In genomic region chr1:9174243-9174642, GRCh38 we compare ENCODE assay signal across 33 cellular contexts. TPM values are rescaled to one million over a fixed set of nuclear protein-coding genes. Genes with fewer than 3 reads are reported as not detected.
DNase-seq lines count a peak whose midpoint lies in the region; ATAC-seq, FAIRE-seq and TF ChIP-seq lines count a peak whose summit lies in the region.
"Had no signal": no experiment of that assay in that cellular context is flagged by ENCODE, and none has a peak within 500 bp of the region (broad histone marks: within the 10 kb centered on the region; RNA-seq: fewer than 3 reads in every experiment).

No MANE protein-coding gene starts in this region.

- no peak overlapping the region for H3K4me3 ChIP-seq in right lobe of liver
- no peak overlapping the region for H3K4me3 ChIP-seq in HepG2 (replicated peaks in 1 of 3; ENCODE audit: insufficient read depth in 1 of 3, low read depth in 2 of 3, low read length in 3 of 3)
- no peak overlapping the region for H3K4me3 ChIP-seq in endothelial cell of umbilical vein (replicated peaks in 1 of 3; ENCODE audit: insufficient read depth in 1 of 3, low read depth in 1 of 3, low read length in 3 of 3)
- no peak overlapping the region for H3K4me3 ChIP-seq in osteoblast (ENCODE audit: insufficient read depth, low read length)
- H3K4me3 ChIP-seq in tibial nerve, result no peak overlapping the region
- no peak overlapping the region for H3K4me3 ChIP-seq in PC-3 (ENCODE audit: low read length)
- H3K4me3 ChIP-seq: A549, ascending aorta, cardiac muscle cell, colonic mucosa, prostate gland had no signal

- H3K36me3 ChIP-seq in right lobe of liver, result no peaks in the 10 kb centered on the region
- H3K36me3 ChIP-seq in HepG2 (replicated peaks in 1 of 2; ENCODE audit: control insufficient read depth in 1 of 2, insufficient read depth in 2 of 2, low read length in 2 of 2), result peaks cover 24 to 45% of the 10 kb centered on the region in 2 experiments
- H3K36me3 ChIP-seq in endothelial cell of umbilical vein (ENCODE audit: control insufficient read depth in 2 of 2, extremely low read depth in 1 of 2, insufficient read depth in 2 of 2, low read length in 2 of 2), result peaks cover 3 to 20% of the 10 kb centered on the region in 2 experiments
- peaks cover 65% of the 10 kb centered on the region for H3K36me3 ChIP-seq in osteoblast (ENCODE audit: insufficient read depth, low read length)
- H3K36me3 ChIP-seq in tibial nerve, result peaks cover 0 to 9% (median 0%) of the 10 kb centered on the region in 3 donors
- no peaks in the 10 kb centered on the region; the same call in 1 of the 2 replicates for H3K36me3 ChIP-seq in PC-3 (ENCODE audit: low read depth, low read length)
- H3K36me3 ChIP-seq: cardiac muscle cell, colonic mucosa, neutrophil, prostate gland had no signal

- dilution Hi-C loops in endothelial cell of umbilical vein (cut with MboI; ENCODE audit: extremely low pct_ligation_motif_present, low sequenced_read_pairs), result no loop called here

- TF ChIP-seq RAD21 in HepG2 (CRISPR knock-in tag; IDR thresholded peaks at IDR 0.05), result no peak

- no TSS peak for BruUV-seq in HepG2 (replicated peaks; lab: Mats Ljungman, UMichigan)
- BruUV-seq in endothelial cell of umbilical vein (replicated peaks; lab: Mats Ljungman, UMichigan), result no TSS peak
- BruUV-seq in PC-3 (replicated peaks; lab: Mats Ljungman, UMichigan), result no TSS peak

- no peak for DNase-seq in right lobe of liver
- DNase-seq in HepG2 (ENCODE audit: low spot score), result no peak
- DNase-seq in endothelial cell of umbilical vein (ENCODE audit: low read depth, low spot score), result no peak
- no peak for DNase-seq in osteoblast (ENCODE audit: insufficient read length, low spot score, missing footprints)
- no peak for DNase-seq in tibial nerve (ENCODE audit: low spot score in 2 of 2)
- DNase-seq in T-helper 9 cell, result no peak
- DNase-seq in NCI-H1048 (lab: John Stamatoyannopoulos, UW), result no peak
- no peak for DNase-seq in PC-3
- DNase-seq: activated CD4-positive, alpha-beta T cell treated with anti-CD3 and anti-CD28 coated beads, Interleukin-2, amount 50 U/mL, for 1 hour; activated CD4-positive, CD25-positive, alpha-beta regulatory T cell; activated effector memory CD4-positive, alpha-beta T cell treated with anti-CD3 and anti-CD28 coated beads, Interleukin-2, amount 50 U/mL, for 16 hours; activated naive CD8-positive, alpha-beta T cell treated with anti-CD3 and anti-CD28 coated beads, Interleukin-2, amount 10 ng/mL, durations not matched to agents 7 days and 5 days; activated T-cell treated with anti-CD3 and anti-CD28 coated beads, Interleukin-2, amount 50 U/mL, for 1 hour; AML-193; CD8-positive, alpha-beta memory T cell; colonic mucosa; effector CD8-positive, alpha-beta T cell; glutamatergic neuron; NCI-H1417; NCI-H2029 treated with DMSO at 0.1 percent for 48 hours; NCI-H226; NCI-H69; stimulated activated CD4-positive, alpha-beta T cell treated with anti-CD3 and anti-CD28 coated beads, Interleukin-12 subunit alpha, Interleukin-12 subunit beta, amount 100 ng/mL, for 4 hours; stimulated activated CD4-positive, alpha-beta T cell treated with anti-CD3 and anti-CD28 coated beads, Interleukin-2, amount 100 ng/mL, for 48 hours had no signal

- no peak for FAIRE-seq in HepG2 (lab: Jason Lieb, UNC)
- peak; percentile 47 for FAIRE-seq in endothelial cell of umbilical vein (lab: Jason Lieb, UNC)
- FAIRE-seq: A549, GM18507, TTC549 had no signal

- POLR2A ChIA-PET in HepG2 (lab: Yijun Ruan, JAX) (no interaction called here), endothelial cell of umbilical vein (lab: Charles Lee) (no interaction called here), PC-3 (lab: Charles Lee; ENCODE audit: unreplicated experiment) (no interaction called here)

- CTCF ChIA-PET in HepG2 (lab: Yijun Ruan, JAX; ENCODE audit: low intra/inter-chr PET ratio, low total read pairs), result no interaction called here
- CTCF ChIA-PET in endothelial cell of umbilical vein (lab: Charles Lee), result no interaction called here
- CTCF ChIA-PET in PC-3 (lab: Charles Lee), result no interaction called here

- H3K9me1 ChIP-seq in endothelial cell of umbilical vein (replicated peaks; ENCODE audit: control insufficient read depth, extremely low read depth, insufficient read depth, low read length), result no peaks in the 10 kb centered on the region

- H3K79me2 ChIP-seq in HepG2 (ENCODE audit: insufficient read depth, low read length) (peaks cover 96% of the 10 kb centered on the region), endothelial cell of umbilical vein (ENCODE audit: control insufficient read depth, insufficient read depth, low read length) (peaks cover 97% of the 10 kb centered on the region), osteoblast (ENCODE audit: insufficient read depth, low read length) (peaks cover 99% of the 10 kb centered on the region), PC-3 (ENCODE audit: low read length) (0 out of 2 replicates have a peak, but pooled peaks cover under 1% of the 10 kb centered on the region)

- H3K9me2 ChIP-seq in PC-3 (replicated peaks; ENCODE audit: low read length), result no peaks in the 10 kb centered on the region

- TF ChIP-seq CTCF in right lobe of liver (IDR thresholded peaks at IDR 0.05), result no peak
- no peak for TF ChIP-seq CTCF in HepG2 (CRISPR knock-in tag; IDR thresholded peaks at IDR 0.05)
- no peak for TF ChIP-seq CTCF in endothelial cell of umbilical vein (IDR thresholded peaks at IDR 0.05; ENCODE audit: extremely low read depth in 1 of 2, insufficient read depth in 1 of 2, low read depth in 1 of 2, low read length in 2 of 2)
- TF ChIP-seq CTCF in osteoblast (IDR thresholded peaks at IDR 0.05; ENCODE audit: extremely low read depth, low read depth, low read length), result no peak
- no peak for TF ChIP-seq CTCF in tibial nerve (IDR thresholded peaks at IDR 0.05)
- TF ChIP-seq CTCF in PC-3 (conservative IDR thresholded peaks at IDR 0.05; ENCODE audit: low read depth, low read length), result no peak

- no peaks in the 10 kb centered on the region for H3K27me3 ChIP-seq in right lobe of liver
- H3K27me3 ChIP-seq in HepG2 (ENCODE audit: control insufficient read depth in 1 of 2, insufficient read depth in 2 of 2, low read length in 2 of 2), result no peaks in the 10 kb centered on the region
- H3K27me3 ChIP-seq in endothelial cell of umbilical vein (ENCODE audit: control insufficient read depth in 2 of 2, insufficient read depth in 2 of 2, low read length in 2 of 2), result no peaks in the 10 kb centered on the region
- no peaks in the 10 kb centered on the region for H3K27me3 ChIP-seq in osteoblast (ENCODE audit: insufficient read depth, low read length)
- H3K27me3 ChIP-seq in tibial nerve, result no peaks in the 10 kb centered on the region
- no peaks in the 10 kb centered on the region for H3K27me3 ChIP-seq in PC-3 (ENCODE audit: low read length)
- H3K27me3 ChIP-seq: ascending aorta, cardiac muscle cell, colonic mucosa, neutrophil had no signal

- 54% methylated on average over 4 of the region's 4 CpGs for WGBS in right lobe of liver (ENCODE audit: insufficient coverage, low coverage, low lambda C conversion rate, missing lambda C conversion rate)
- 89% methylated on average over 4 of the region's 4 CpGs for WGBS in HepG2 (ENCODE audit: low lambda C conversion rate)
- 64 to 67% methylated on average over 4 of the region's 4 CpGs for WGBS in tibial nerve, 2 donors

- no peaks in the 10 kb centered on the region for H3K4me1 ChIP-seq in right lobe of liver
- H3K4me1 ChIP-seq in HepG2 (ENCODE audit: insufficient read depth, low read length), result peaks cover 77% of the 10 kb centered on the region
- H3K4me1 ChIP-seq in endothelial cell of umbilical vein (ENCODE audit: control insufficient read depth, extremely low read depth, insufficient read depth, low read length), result no peaks in the 10 kb centered on the region
- peaks cover 10% of the 10 kb centered on the region for H3K4me1 ChIP-seq in osteoblast (ENCODE audit: insufficient read depth, low read length)
- peaks cover 0 to 26% (median 10%) of the 10 kb centered on the region in 4 donors for H3K4me1 ChIP-seq in tibial nerve
- no peaks in the 10 kb centered on the region for H3K4me1 ChIP-seq in PC-3 (ENCODE audit: insufficient read depth, low read length)
- H3K4me1 ChIP-seq: colonic mucosa, prostate gland had no signal

- intact Hi-C loops in right lobe of liver (cut with DNase I) (no loop called here), HepG2 (cut with micrococcal nuclease; ENCODE audit: unreplicated experiment) (no loop called here), endothelial cell of umbilical vein (cut with micrococcal nuclease) (no loop called here), PC-3 (cut with micrococcal nuclease) (no loop called here)

- H4K20me1 ChIP-seq in HepG2 (ENCODE audit: insufficient read depth, low read length) (peaks cover 90% of the 10 kb centered on the region), endothelial cell of umbilical vein (replicated peaks; ENCODE audit: control insufficient read depth, extremely low read depth, insufficient read depth, low read length) (no peaks in the 10 kb centered on the region), osteoblast (ENCODE audit: insufficient read depth, low read length) (peaks cover 75% of the 10 kb centered on the region), PC-3 (ENCODE audit: low read length) (no peaks in the 10 kb centered on the region)

- TF ChIP-seq EP300 in HepG2 (IDR thresholded peaks at IDR 0.05; ENCODE audit: low read depth in 2 of 2, low read length in 2 of 2), result no peak
- no peak for TF ChIP-seq EP300 in HepG2 (CRISPR knock-in tag; IDR thresholded peaks at IDR 0.05; ENCODE audit: borderline replicate concordance)
- no peak for TF ChIP-seq EP300 in tibial nerve (IDR thresholded peaks at IDR 0.05)

- no peaks in the 10 kb centered on the region for H3F3A ChIP-seq in PC-3 (ENCODE audit: low read length, unreplicated experiment)

- no peak overlapping the region for H3K4me2 ChIP-seq in HepG2 (ENCODE audit: low read depth, low read length)
- no peak overlapping the region for H3K4me2 ChIP-seq in endothelial cell of umbilical vein (ENCODE audit: insufficient read depth, low read length)
- peak overlapping the region; percentile 23 for H3K4me2 ChIP-seq in osteoblast (ENCODE audit: insufficient read depth, low read length)
- no peak overlapping the region for H3K4me2 ChIP-seq in PC-3 (ENCODE audit: low read length)
- H3K4me2 ChIP-seq: A549 had no signal

- H2AFZ ChIP-seq in HepG2 (ENCODE audit: low read length) (no peak overlapping the region), endothelial cell of umbilical vein (ENCODE audit: low read depth, low read length) (no peak overlapping the region), osteoblast (ENCODE audit: low read length) (no peak overlapping the region), PC-3 (ENCODE audit: low read length) (no peak overlapping the region)

- ATAC-seq in right lobe of liver (peak; percentile 17 to 64 (median 30)), HepG2 (no peak), PC-3 (no peak)
- ATAC-seq: A549, sciatic nerve had no signal

- no peak for TF ChIP-seq POLR2A in right lobe of liver (IDR thresholded peaks at IDR 0.05)
- TF ChIP-seq POLR2A in HepG2 (IDR thresholded peaks at IDR 0.05; ENCODE audit: insufficient read depth in 1 of 2, low read depth in 2 of 2, low read length in 2 of 2), result no peak
- TF ChIP-seq POLR2A in endothelial cell of umbilical vein (IDR thresholded peaks at IDR 0.05; ENCODE audit: low read depth, low read length), result no peak
- TF ChIP-seq POLR2A in tibial nerve (IDR thresholded peaks at IDR 0.05), result no peak

- H3K9me3 ChIP-seq in right lobe of liver, result no peaks in the 10 kb centered on the region
- H3K9me3 ChIP-seq in HepG2 (ENCODE audit: low read length), result no peaks in the 10 kb centered on the region
- H3K9me3 ChIP-seq in endothelial cell of umbilical vein (replicated peaks; ENCODE audit: control insufficient read depth, insufficient read depth, low read length), result no peaks in the 10 kb centered on the region
- H3K9me3 ChIP-seq in osteoblast (ENCODE audit: low read depth, low read length), result no peaks in the 10 kb centered on the region
- no peaks in the 10 kb centered on the region for H3K9me3 ChIP-seq in tibial nerve
- no peaks in the 10 kb centered on the region for H3K9me3 ChIP-seq in PC-3 (ENCODE audit: low read length)
- H3K9me3 ChIP-seq: A549, ascending aorta, colonic mucosa, neutrophil, prostate gland had no signal

- H3K9ac ChIP-seq in HepG2 (ENCODE audit: insufficient read depth, low read depth, low read length) (no peak overlapping the region), endothelial cell of umbilical vein (replicated peaks; ENCODE audit: extremely low read depth, insufficient read depth, low read length) (no peak overlapping the region), PC-3 (ENCODE audit: low read length) (no peak overlapping the region)

- H3K27ac ChIP-seq in right lobe of liver, result no peak overlapping the region
- H3K27ac ChIP-seq in HepG2 (ENCODE audit: extremely low read length, insufficient read depth, low read length), result no peak overlapping the region
- no peak overlapping the region for H3K27ac ChIP-seq in endothelial cell of umbilical vein (ENCODE audit: insufficient read depth, low read depth, low read length)
- H3K27ac ChIP-seq in osteoblast (ENCODE audit: low read depth, low read length), result peak overlapping the region; percentile 54
- peak overlapping the region in 2 of 4 donors; percentile 56 for H3K27ac ChIP-seq in tibial nerve
- no peak overlapping the region for H3K27ac ChIP-seq in PC-3 (ENCODE audit: low read length)
- H3K27ac ChIP-seq: cardiac muscle cell, colonic mucosa, epithelial cell of prostate, neutrophil, prostate gland had no signal

- in situ Hi-C loops in HepG2 (cut with HindIII; ENCODE audit: extremely low pct_ligation_motif_present, low pct_unique_long_range_greater_than_20kb), result no loop called here

RNA-seq across cellular contexts. Expression of gene GPR157, which starts 45.3 kb away (rescaled TPM):
- total RNA-seq in right lobe of liver, result 10 to 100 TPM in 1 of 6 experiments, 1 to 10 TPM in 5; 5.6 to 12.5 (median 7.0) TPM
- total RNA-seq in HepG2 (2016; rRNA removed; fragmentation: Illumina TruSeq; extraction: Trizol), result 8.4 and 10.1 TPM in 2 replicates
- total RNA-seq in HepG2 (2016; cell fraction: cytosol; rRNA removed; fragmentation: Illumina TruSeq; extraction: Trizol; ENCODE audit: low read depth), result 4.0 and 7.1 TPM in 2 replicates
- total RNA-seq in HepG2 (2016; cell fraction: insoluble cytoplasmic fraction; rRNA removed; fragmentation: Illumina TruSeq; extraction: Trizol), result 10.7 and 12.8 TPM in 2 replicates
- 13.0 and 14.9 TPM in 2 replicates for total RNA-seq in HepG2 (2016; cell fraction: membrane; rRNA removed; fragmentation: Illumina TruSeq; extraction: Trizol)
- total RNA-seq in HepG2 (2016; cell fraction: nucleus; rRNA removed; fragmentation: Illumina TruSeq; extraction: Trizol), result 7.1 and 10.0 TPM in 2 replicates
- 19.2 and 23.3 TPM in 2 replicates for polyA plus RNA-seq in HepG2 (2011; rRNA removed)
- 14.2 and 15.0 TPM in 2 replicates for polyA plus RNA-seq in HepG2 (2011; cell fraction: cytosol; rRNA removed)
- polyA plus RNA-seq in HepG2 (2011; cell fraction: nucleus; rRNA removed), result 29.1 and 30.4 TPM in 2 replicates
- 25.2 and 25.3 TPM in 2 replicates for polyA plus RNA-seq in HepG2 (2012)
- polyA plus RNA-seq in HepG2 (2016; cell fraction: cytosol; fragmentation: Illumina TruSeq; extraction: Trizol; ENCODE audit: low read depth), result 1.7 and 2.0 TPM in 2 replicates
- 4.3 and 5.8 TPM in 2 replicates for polyA plus RNA-seq in HepG2 (2016; cell fraction: insoluble cytoplasmic fraction; fragmentation: Illumina TruSeq; extraction: Trizol; ENCODE audit: low read depth)
- polyA plus RNA-seq in HepG2 (2016; cell fraction: membrane; fragmentation: Illumina TruSeq; extraction: Trizol; ENCODE audit: low read depth), result 3.8 and 6.3 TPM in 2 replicates
- 8.1 and 9.9 TPM in 2 replicates for polyA plus RNA-seq in HepG2 (2016; cell fraction: nucleus; fragmentation: Illumina TruSeq; extraction: Trizol; ENCODE audit: insufficient read depth, low read depth)
- polyA minus RNA-seq in HepG2 (2011; rRNA and poly(A)+ RNA removed; ENCODE audit: low replicate concordance), result 23.1 and 157 TPM in 2 replicates
- 37.5 and 50.2 TPM in 2 replicates for polyA minus RNA-seq in HepG2 (2011; cell fraction: cytosol; rRNA and poly(A)+ RNA removed)
- 18.6 and 22.3 TPM in 2 replicates for polyA minus RNA-seq in HepG2 (2011; cell fraction: nucleus; rRNA and poly(A)+ RNA removed)
- total RNA-seq in endothelial cell of umbilical vein, result 5.2 and 6.5 TPM in 2 replicates
- polyA plus RNA-seq in endothelial cell of umbilical vein, result 1.0 and 1.2 TPM in 2 replicates
- polyA plus RNA-seq in endothelial cell of umbilical vein (2011; cell fraction: cytosol; rRNA removed), result 0.96 and 1.0 TPM in 2 replicates
- 1.3 and 1.8 TPM in 2 replicates for polyA plus RNA-seq in endothelial cell of umbilical vein (2011; cell fraction: nucleus; rRNA removed)
- 2.9 and 6.9 TPM in 2 replicates for polyA plus RNA-seq in endothelial cell of umbilical vein (2012)
- polyA minus RNA-seq in endothelial cell of umbilical vein, result 1.4 and 1.9 TPM in 2 replicates
- polyA minus RNA-seq in endothelial cell of umbilical vein (2011; cell fraction: cytosol; rRNA and poly(A)+ RNA removed), result 7.7 TPM
- 1.4 and 1.5 TPM in 2 replicates for polyA minus RNA-seq in endothelial cell of umbilical vein (2011; cell fraction: nucleus; rRNA and poly(A)+ RNA removed)
- 3.2 and 5.4 TPM in 2 replicates for total RNA-seq in osteoblast
- 10 to 100 TPM in 1 of 4 donors, 1 to 10 TPM in 3; 2.8 to 10.5 (median 6.2) TPM for total RNA-seq in tibial nerve
- total RNA-seq in PC-3 (2014; rRNA removed), result 7.3 and 7.9 TPM in 2 replicates

Comparison
In these comparisons a context has a peak if more than half of its experiments do, and no peak if none do; other contexts are left out.
1. ATAC-seq: peak in right lobe of liver (4 of 4); none in HepG2 (single experiment) and PC-3 (single experiment).